Comparison of ENCODE assay signal across 26 cellular contexts in the genomic region with DNA sequence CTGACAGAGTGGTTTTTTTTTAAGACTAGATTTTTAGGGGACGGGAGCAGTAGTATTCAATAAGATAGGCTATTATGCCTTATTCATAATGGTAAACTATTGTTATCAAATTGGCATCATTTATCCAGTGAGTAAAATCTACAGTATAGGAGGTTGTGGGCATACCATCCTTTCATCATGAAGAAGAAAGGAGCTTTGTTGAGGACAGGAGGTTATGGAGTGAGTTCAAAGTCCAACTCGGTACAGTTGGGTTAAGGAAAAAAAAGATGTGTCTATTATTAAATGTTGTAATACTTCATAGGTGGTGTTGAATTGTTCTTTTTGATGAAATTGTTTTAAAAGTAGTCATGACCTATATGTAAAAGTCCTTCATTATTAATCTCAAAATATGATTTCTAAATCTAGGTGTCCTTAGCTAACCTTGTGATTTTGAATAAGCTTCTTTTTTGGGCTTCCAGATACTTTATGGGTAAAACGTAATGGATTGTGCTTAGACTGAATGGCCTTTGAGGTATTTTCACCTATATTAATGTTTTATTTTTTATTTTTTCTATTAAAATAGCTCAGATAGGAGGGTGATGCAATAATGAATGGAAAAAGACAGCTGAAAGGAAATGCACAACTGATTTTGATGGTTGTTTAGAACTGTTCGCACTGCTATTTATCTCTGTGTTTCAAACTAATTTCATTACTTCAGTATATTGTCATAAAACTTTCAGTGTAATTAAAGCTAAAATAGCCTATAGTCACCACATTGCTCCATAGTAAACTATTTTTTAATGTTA. TPM values are rescaled to one million over a fixed set of nuclear protein-coding genes. Genes with fewer than 3 reads are reported as not detected.
DNase-seq lines count a peak whose midpoint lies in the region; ATAC-seq and TF ChIP-seq lines count a peak whose summit lies in the region.
"Had no signal": no experiment of that assay in that cellular context is flagged by ENCODE, and none has a peak within 500 bp of the region (broad histone marks: within the 10 kb centered on the region; RNA-seq: fewer than 3 reads in every experiment).

No MANE protein-coding gene starts in this region.

- POLR2A ChIA-PET in WTC11 (lab: Charles Lee): interaction anchor here (1.0 kb wide), 1 partner anchor 179 kb away, joined by 4 read pairs; no protein-coding TSS in a partner anchor

- CTCF ChIA-PET in WTC11 (lab: Charles Lee): interaction anchor here (0.9 to 3.6 kb wide), 4 partner anchors 22 to 551 kb away, joined by 3 to 18 read pairs (median 4); no protein-coding TSS in a partner anchor

- H3K9me3 Mint-ChIP-seq in natural killer cell (no peaks in the 10 kb centered on the region), WTC11 (no peaks in the 10 kb centered on the region)
- no peaks in the 10 kb centered on the region for H3K9me3 Mint-ChIP-seq in natural killer cell treated with Interleukin-12 subunit alpha and Interleukin-12 subunit beta and Interleukin-15 and Interleukin-18, amount 100 ng/mL, for 72 hours
- H3K9me3 Mint-ChIP-seq: activated naive CD8-positive, alpha-beta T cell treated with anti-CD3 and anti-CD28 coated beads, Interleukin-2, amount 10 ng/mL, durations not matched to agents 7 days and 5 days had no signal

- DNase-seq in natural killer cell (no peak), WTC11 (ENCODE audit: low spot score) (no peak), left colon (no peak), AG08396 (ENCODE audit: low spot score) (no peak), GM20000 (ENCODE audit: low spot score) (no peak)
- no peak for DNase-seq in natural killer cell treated with Interleukin-12 subunit alpha and Interleukin-12 subunit beta and Interleukin-15 and Interleukin-18, amount 100 ng/mL, for 72 hours (ENCODE audit: low spot score)
- DNase-seq: activated CD8-positive, alpha-beta T cell treated with anti-CD3 and anti-CD28 coated beads, Interleukin-2, amount 10 ng/mL, durations not matched to agents 7 days and 5 days; activated naive CD8-positive, alpha-beta T cell treated with anti-CD3 and anti-CD28 coated beads, Interleukin-2, amount 10 ng/mL, durations not matched to agents 7 days and 5 days; activated T-cell treated with anti-CD3 and anti-CD28 coated beads for 4 hours; cerebellar nuclear complex; DMS 273 treated with DMSO at 0.1 percent for 48 hours; glutamatergic neuron; KG1; kidney glomerular epithelial cell; mammary epithelial cell; NCI-H146; NCI-H510A treated with DMSO at 0.1 percent for 48 hours; occipital lobe; PC-9; Right ventricle myocardium superior; stimulated activated CD4-positive, alpha-beta T cell treated with anti-CD3 and anti-CD28 coated beads, Interleukin-2, amount 100 ng/mL, for 24 hours; T1000; testis had no signal

- H3K27me3 Mint-ChIP-seq in natural killer cell (ENCODE audit: low read depth in 2 of 2) (no peaks in the 10 kb centered on the region), WTC11 (ENCODE audit: low read depth) (no peaks in the 10 kb centered on the region)
- H3K27me3 Mint-ChIP-seq in natural killer cell treated with Interleukin-12 subunit alpha and Interleukin-12 subunit beta and Interleukin-15 and Interleukin-18, amount 100 ng/mL, for 72 hours: no peaks in the 10 kb centered on the region
- H3K27me3 Mint-ChIP-seq: activated naive CD8-positive, alpha-beta T cell treated with anti-CD3 and anti-CD28 coated beads, Interleukin-2, amount 10 ng/mL, durations not matched to agents 7 days and 5 days had no signal

- peak overlapping the region; percentile 65 to 67 for H3K27ac Mint-ChIP-seq in natural killer cell
- peak overlapping the region in 1 of 2 donors; percentile 43 for H3K27ac Mint-ChIP-seq in natural killer cell treated with Interleukin-12 subunit alpha and Interleukin-12 subunit beta and Interleukin-15 and Interleukin-18, amount 100 ng/mL, for 72 hours
- H3K27ac Mint-ChIP-seq in WTC11: 0 out of 2 replicates have a peak overlapping the region, but pooled peaks have one; percentile 22
- H3K27ac Mint-ChIP-seq: activated CD8-positive, alpha-beta T cell treated with anti-CD3 and anti-CD28 coated beads, Interleukin-2, amount 10 ng/mL, durations not matched to agents 7 days and 5 days; activated naive CD8-positive, alpha-beta T cell treated with anti-CD3 and anti-CD28 coated beads, Interleukin-2, amount 10 ng/mL, durations not matched to agents 7 days and 5 days had no signal

- H3K4me1 Mint-ChIP-seq in natural killer cell (peaks cover 49 to 62% of the 10 kb centered on the region in 2 donors), WTC11 (peaks cover 17% of the 10 kb centered on the region)
- peaks cover 43 to 45% of the 10 kb centered on the region in 2 donors for H3K4me1 Mint-ChIP-seq in natural killer cell treated with Interleukin-12 subunit alpha and Interleukin-12 subunit beta and Interleukin-15 and Interleukin-18, amount 100 ng/mL, for 72 hours (ENCODE audit: low read depth in 2 of 2)

- no peak overlapping the region for H3K4me3 Mint-ChIP-seq in natural killer cell
- no peak overlapping the region for H3K4me3 Mint-ChIP-seq in natural killer cell treated with Interleukin-12 subunit alpha and Interleukin-12 subunit beta and Interleukin-15 and Interleukin-18, amount 100 ng/mL, for 72 hours
- no peak overlapping the region for H3K4me3 Mint-ChIP-seq in WTC11
- H3K4me3 Mint-ChIP-seq: activated CD8-positive, alpha-beta T cell treated with anti-CD3 and anti-CD28 coated beads, Interleukin-2, amount 10 ng/mL, durations not matched to agents 7 days and 5 days; activated naive CD8-positive, alpha-beta T cell treated with anti-CD3 and anti-CD28 coated beads, Interleukin-2, amount 10 ng/mL, durations not matched to agents 7 days and 5 days had no signal

- TF ChIP-seq CTCF in natural killer cell (IDR thresholded peaks at IDR 0.05) (no peak), WTC11 (IDR thresholded peaks at IDR 0.05) (no peak), GM20000 (IDR thresholded peaks at IDR 0.05; ENCODE audit: extremely low read depth, missing control alignments) (no peak)

- H3K36me3 Mint-ChIP-seq in natural killer cell: peaks cover 11% of the 10 kb centered on the region
- peaks cover 17% of the 10 kb centered on the region for H3K36me3 Mint-ChIP-seq in natural killer cell treated with Interleukin-12 subunit alpha and Interleukin-12 subunit beta and Interleukin-15 and Interleukin-18, amount 100 ng/mL, for 72 hours
- H3K36me3 Mint-ChIP-seq in WTC11: peaks cover 27% of the 10 kb centered on the region

- ATAC-seq in natural killer cell (no peak), WTC11 (no peak), left colon (peak; percentile 52), HG02763 (IDR thresholded peaks at IDR 0.05; ENCODE audit: unreplicated experiment) (no peak), HG02938 (IDR thresholded peaks at IDR 0.05; ENCODE audit: unreplicated experiment) (no peak)
- no peak for ATAC-seq in natural killer cell treated with Interleukin-12 subunit alpha and Interleukin-12 subunit beta and Interleukin-15 and Interleukin-18, amount 100 ng/mL, for 72 hours
- ATAC-seq: activated CD8-positive, alpha-beta T cell treated with anti-CD3 and anti-CD28 coated beads, Interleukin-2, amount 10 ng/mL, durations not matched to agents 7 days and 5 days had no signal

- intact Hi-C loops in natural killer cell (cut with micrococcal nuclease) (loop anchor here (5.0 kb wide), 1 partner anchor 40 kb away; no protein-coding TSS in a partner anchor), left colon (cut with DNase I, micrococcal nuclease) (no loop called here)

TF ChIP-seq in WTC11, 78 proteins besides CTCF, POLR2A, EP300 and RAD21 (continues in another document):
- no peak for TF ChIP-seq ATF1 (CRISPR knock-in tag; IDR thresholded peaks at IDR 0.05)
- no peak for TF ChIP-seq GRHL2 (CRISPR knock-in tag; IDR thresholded peaks at IDR 0.05; ENCODE audit: insufficient replicate concordance, severe bottlenecking)
- no peak for TF ChIP-seq SOX15 (CRISPR knock-in tag; IDR thresholded peaks at IDR 0.05)
- no peak for TF ChIP-seq OVOL2 (CRISPR knock-in tag; IDR thresholded peaks at IDR 0.05; ENCODE audit: borderline replicate concordance)
- TF ChIP-seq ELF4 (CRISPR knock-in tag; IDR thresholded peaks at IDR 0.05; ENCODE audit: low read depth): no peak
- no peak for TF ChIP-seq ZNF138 (CRISPR knock-in tag; conservative IDR thresholded peaks at IDR 0.05)
- TF ChIP-seq EMX1 (CRISPR knock-in tag; IDR thresholded peaks at IDR 0.05): no peak
- TF ChIP-seq, protein P1, sequence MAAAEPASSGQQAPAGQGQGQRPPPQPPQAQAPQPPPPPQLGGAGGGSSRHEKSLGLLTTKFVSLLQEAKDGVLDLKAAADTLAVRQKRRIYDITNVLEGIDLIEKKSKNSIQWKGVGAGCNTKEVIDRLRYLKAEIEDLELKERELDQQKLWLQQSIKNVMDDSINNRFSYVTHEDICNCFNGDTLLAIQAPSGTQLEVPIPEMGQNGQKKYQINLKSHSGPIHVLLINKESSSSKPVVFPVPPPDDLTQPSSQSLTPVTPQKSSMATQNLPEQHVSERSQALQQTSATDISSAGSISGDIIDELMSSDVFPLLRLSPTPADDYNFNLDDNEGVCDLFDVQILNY (CRISPR knock-in tag; IDR thresholded peaks at IDR 0.05): no peak
- TF ChIP-seq, protein P2, sequence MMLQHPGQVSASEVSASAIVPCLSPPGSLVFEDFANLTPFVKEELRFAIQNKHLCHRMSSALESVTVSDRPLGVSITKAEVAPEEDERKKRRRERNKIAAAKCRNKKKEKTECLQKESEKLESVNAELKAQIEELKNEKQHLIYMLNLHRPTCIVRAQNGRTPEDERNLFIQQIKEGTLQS (CRISPR knock-in tag; conservative IDR thresholded peaks at IDR 0.05): no peak

RNA-seq across cellular contexts. Expression of a gene that starts 15.3 kb away (rescaled TPM):
- total RNA-seq in natural killer cell: 1 to 10 TPM; 3.6 to 5.5 (median 4.9) TPM
- total RNA-seq in natural killer cell treated with Interleukin-12 subunit alpha and Interleukin-12 subunit beta and Interleukin-15 and Interleukin-18, amount 100 ng/mL, for 72 hours: 1 to 10 TPM; 4.7 to 6.3 TPM
- 0.55 to 1.6 TPM (median 0.82 TPM) in 3 replicates for total RNA-seq in WTC11 (2021)
- 1 to 10 TPM; 1.7 to 2.6 TPM for total RNA-seq in left colon
- total RNA-seq: vagina had no signal

RNA-seq across cellular contexts. Expression of a gene that starts 28.3 kb away (rescaled TPM):
- total RNA-seq in natural killer cell (10 to 100 TPM; 54.8 to 61.8 (median 57.8) TPM), WTC11 (2021) (27.0 to 29.0 TPM (median 28.1 TPM) in 3 replicates), left colon (10 to 100 TPM; 73.9 to 77.7 TPM)
- total RNA-seq in natural killer cell treated with Interleukin-12 subunit alpha and Interleukin-12 subunit beta and Interleukin-15 and Interleukin-18, amount 100 ng/mL, for 72 hours: 10 to 100 TPM; 52.9 to 54.3 TPM

RNA-seq across cellular contexts. Expression of a gene that starts 31.5 kb away (rescaled TPM):
- total RNA-seq in natural killer cell: 100 to 1,000 TPM in 1 of 3 donors, 10 to 100 TPM in 2; 81.0 to 123 (median 92.5) TPM
- total RNA-seq in natural killer cell treated with Interleukin-12 subunit alpha and Interleukin-12 subunit beta and Interleukin-15 and Interleukin-18, amount 100 ng/mL, for 72 hours: 100 to 1,000 TPM; 239 to 243 TPM
- 2.1 to 2.7 TPM (median 2.6 TPM) in 3 replicates for total RNA-seq in WTC11 (2021)
- total RNA-seq in left colon: 10 to 100 TPM in 1 of 2 donors, 1 to 10 TPM in 1; 9.3 to 13.3 TPM

Comparison
In these comparisons a context has a peak if more than half of its experiments do, and no peak if none do; other contexts are left out.
1. RNA of a gene that starts 31.5 kb away (total RNA-seq): 239 to 243 TPM in natural killer cell treated with Interleukin-12 subunit alpha and Interleukin-12 subunit beta and Interleukin-15 and Interleukin-18, amount 100 ng/mL, for 72 hours and 81.0 to 123 TPM in natural killer cell; 9.3 to 13.3 TPM in left colon and 2.1 to 2.7 TPM in WTC11; every median in the first group is over 4 times any median in the second.